1 cellular context compared by ENCODE assay signal in the genomic region with DNA sequence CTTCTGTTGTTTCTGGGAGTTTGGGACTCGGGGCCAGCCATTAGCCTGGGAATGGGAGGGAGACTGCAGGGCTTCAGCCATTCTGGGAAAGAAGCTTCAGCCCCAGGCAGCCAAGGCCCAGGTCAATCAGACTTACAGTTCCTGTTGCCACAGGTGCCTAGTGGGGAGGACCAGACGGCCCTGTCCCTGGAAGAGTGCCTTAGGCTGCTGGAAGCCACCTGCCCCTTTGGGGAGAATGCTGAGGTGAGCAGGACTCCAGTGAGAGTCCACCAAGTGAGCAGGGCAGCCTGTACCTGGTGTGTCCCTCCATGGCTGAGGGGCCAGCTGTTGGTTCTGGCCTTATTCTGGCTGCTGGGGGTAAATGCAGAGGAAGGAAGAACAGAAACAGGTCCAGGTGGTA.
TF ChIP-seq lines count a peak whose summit lies in the region.

No MANE protein-coding gene starts in this region.

TF ChIP-seq in K562, 482 proteins besides CTCF, POLR2A, EP300 and RAD21:
- 0 out of 2 replicates have a peak, but pooled peaks have one; percentile 9 for TF ChIP-seq RBFOX2 (IDR thresholded peaks at IDR 0.05; ENCODE audit: low read depth, low read length)
- no peak for TF ChIP-seq HDGF (IDR thresholded peaks at IDR 0.05)
- no peak for TF ChIP-seq GTF2F1 (IDR thresholded peaks at IDR 0.05; ENCODE audit: low read depth, low read length)
- TF ChIP-seq SMAD2 (IDR thresholded peaks at IDR 0.05; ENCODE audit: low read depth, low read length) = no peak
- TF ChIP-seq, protein P1, sequence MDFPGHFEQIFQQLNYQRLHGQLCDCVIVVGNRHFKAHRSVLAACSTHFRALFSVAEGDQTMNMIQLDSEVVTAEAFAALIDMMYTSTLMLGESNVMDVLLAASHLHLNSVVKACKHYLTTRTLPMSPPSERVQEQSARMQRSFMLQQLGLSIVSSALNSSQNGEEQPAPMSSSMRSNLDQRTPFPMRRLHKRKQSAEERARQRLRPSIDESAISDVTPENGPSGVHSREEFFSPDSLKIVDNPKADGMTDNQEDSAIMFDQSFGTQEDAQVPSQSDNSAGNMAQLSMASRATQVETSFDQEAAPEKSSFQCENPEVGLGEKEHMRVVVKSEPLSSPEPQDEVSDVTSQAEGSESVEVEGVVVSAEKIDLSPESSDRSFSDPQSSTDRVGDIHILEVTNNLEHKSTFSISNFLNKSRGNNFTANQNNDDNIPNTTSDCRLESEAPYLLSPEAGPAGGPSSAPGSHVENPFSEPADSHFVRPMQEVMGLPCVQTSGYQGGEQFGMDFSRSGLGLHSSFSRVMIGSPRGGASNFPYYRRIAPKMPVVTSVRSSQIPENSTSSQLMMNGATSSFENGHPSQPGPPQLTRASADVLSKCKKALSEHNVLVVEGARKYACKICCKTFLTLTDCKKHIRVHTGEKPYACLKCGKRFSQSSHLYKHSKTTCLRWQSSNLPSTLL (IDR thresholded peaks at IDR 0.05) = no peak
- TF ChIP-seq OTX1 (CRISPR knock-in tag; IDR thresholded peaks at IDR 0.05) = no peak
- no peak for TF ChIP-seq SREBF1 (IDR thresholded peaks at IDR 0.05; ENCODE audit: borderline replicate concordance, low read depth, low read length)
- TF ChIP-seq TEAD1 (CRISPR knock-in tag; IDR thresholded peaks at IDR 0.05) = 0 out of 4 replicates have a peak, but pooled peaks of 1 of the 2 experiments have one; percentile 22
- TF ChIP-seq CBX2 (IDR thresholded peaks at IDR 0.05; ENCODE audit: insufficient read depth, low read length, poor library complexity, severe bottlenecking) = no peak
